ENCODE assay signal across 14 cellular contexts in the genomic region with DNA sequence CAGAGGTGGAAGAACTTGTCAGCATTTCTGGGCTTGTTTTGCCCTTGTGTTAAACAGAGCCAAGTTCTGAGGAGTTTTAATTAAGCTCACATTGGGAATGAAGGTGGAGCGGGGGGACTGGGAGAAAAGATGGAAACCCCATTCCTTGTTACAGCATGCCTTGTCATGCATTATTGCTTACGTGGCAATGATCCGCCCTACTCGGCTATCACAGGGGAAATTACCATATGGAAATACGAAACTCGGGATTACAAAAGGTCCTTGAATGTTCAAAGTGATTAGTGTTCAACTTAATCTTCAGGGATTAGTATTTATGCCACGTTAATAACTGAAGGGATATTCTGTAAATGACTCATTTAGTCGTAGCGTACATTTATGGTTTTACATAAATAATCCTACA.
DNase-seq lines count a peak whose midpoint lies in the region; ATAC-seq, FAIRE-seq and TF ChIP-seq lines count a peak whose summit lies in the region.
"Had no signal": no experiment of that assay in that cellular context is flagged by ENCODE, and none has a peak within 500 bp of the region (broad histone marks: within the 10 kb centered on the region; RNA-seq: fewer than 3 reads in every experiment).

No MANE protein-coding gene starts in this region.

- H3K18ac ChIP-seq in mesendoderm (ENCODE audit: low read length), result peak overlapping the region; percentile 11

- no peak overlapping the region for H3K4me2 ChIP-seq in mesendoderm (ENCODE audit: low read length)

- no peak overlapping the region for H3K9ac ChIP-seq in HUES48 (ENCODE audit: low read depth, low read length)
- no peak overlapping the region for H3K9ac ChIP-seq in mesendoderm (ENCODE audit: low read length)
- H3K9ac ChIP-seq: GM23248 had no signal

- ATAC-seq in HG03442 (IDR thresholded peaks at IDR 0.05; ENCODE audit: unreplicated experiment) (no peak), HG02623 (IDR thresholded peaks at IDR 0.05; ENCODE audit: unreplicated experiment) (no peak), right lobe of liver (no peak)
- ATAC-seq: Panc1 had no signal

- TF ChIP-seq POLR2A in esophagus muscularis mucosa (IDR thresholded peaks at IDR 0.05; ENCODE audit: low read depth), result no peak
- TF ChIP-seq POLR2A in right lobe of liver (IDR thresholded peaks at IDR 0.05), result no peak

- peak; percentile 27 for DNase-seq in ELF-1 (ENCODE audit: low read depth, low spot score)
- DNase-seq in bronchial epithelial cell (ENCODE audit: low read depth), result peak; percentile 53
- DNase-seq in mesendoderm, result peak; percentile 45
- DNase-seq in esophagus muscularis mucosa (ENCODE audit: extremely low spot score), result no peak
- no peak for DNase-seq in right lobe of liver
- DNase-seq: ACHN, AML-193, DMS53, GM23248, NCI-H187 treated with DMSO at 0.1 percent for 48 hours had no signal

- no peak overlapping the region for H2BK120ac ChIP-seq in mesendoderm (ENCODE audit: low read depth, low read length)

- FAIRE-seq in bronchial epithelial cell (lab: Jason Lieb, UNC), result no peak

- no peak overlapping the region for H3K4me3 ChIP-seq in HUES48 (ENCODE audit: low read depth, low read length)
- H3K4me3 ChIP-seq in bronchial epithelial cell (ENCODE audit: low read depth, low read length), result no peak overlapping the region
- no peak overlapping the region for H3K4me3 ChIP-seq in mesendoderm (ENCODE audit: low read length)
- H3K4me3 ChIP-seq in esophagus muscularis mucosa, result no peak overlapping the region
- H3K4me3 ChIP-seq in right lobe of liver, result no peak overlapping the region
- H3K4me3 ChIP-seq: GM23248 had no signal

- H4K5ac ChIP-seq in mesendoderm (ENCODE audit: low read length), result no peak overlapping the region

- H3K4me1 ChIP-seq in HUES48 (ENCODE audit: control insufficient read depth, insufficient read depth, low read length), result peaks cover 43% of the 10 kb centered on the region
- peaks cover 8% of the 10 kb centered on the region for H3K4me1 ChIP-seq in mesendoderm (ENCODE audit: control insufficient read depth, low read depth, low read length)
- H3K4me1 ChIP-seq in esophagus muscularis mucosa, result no peaks in the 10 kb centered on the region
- peaks cover 0 to 15% (median 7%) of the 10 kb centered on the region in 4 donors for H3K4me1 ChIP-seq in right lobe of liver

- H4K8ac ChIP-seq in mesendoderm (ENCODE audit: low read depth, low read length), result no peak overlapping the region

- intact Hi-C loops in esophagus muscularis mucosa (cut with DNase I) (no loop called here), right lobe of liver (cut with DNase I) (no loop called here)

- H3K79me1 ChIP-seq in mesendoderm (ENCODE audit: low read length), result no peaks in the 10 kb centered on the region

- H3K27ac ChIP-seq in HUES48 (ENCODE audit: low read depth, low read length), result peak overlapping the region; percentile 7
- H3K27ac ChIP-seq in mesendoderm (ENCODE audit: low read depth, low read length), result no peak overlapping the region
- no peak overlapping the region for H3K27ac ChIP-seq in esophagus muscularis mucosa (replicated peaks in 1 of 4)
- no peak overlapping the region for H3K27ac ChIP-seq in right lobe of liver
- H3K27ac ChIP-seq: GM23248 had no signal

- no peak overlapping the region for H2AK5ac ChIP-seq in mesendoderm (ENCODE audit: low read length)

- no peak overlapping the region for H2BK5ac ChIP-seq in mesendoderm (ENCODE audit: low read length)

- TF ChIP-seq EP300 in esophagus muscularis mucosa (IDR thresholded peaks at IDR 0.05), result no peak

- no peak overlapping the region for H3K23ac ChIP-seq in mesendoderm (ENCODE audit: low read length)

- H3K36me3 ChIP-seq in HUES48 (ENCODE audit: control insufficient read depth, insufficient read depth, low read length) (no peaks in the 10 kb centered on the region), bronchial epithelial cell (ENCODE audit: control insufficient read depth, insufficient read depth, low read length) (no peaks in the 10 kb centered on the region), mesendoderm (ENCODE audit: control insufficient read depth, insufficient read depth, low read length) (no peaks in the 10 kb centered on the region), esophagus muscularis mucosa (no peaks in the 10 kb centered on the region), right lobe of liver (no peaks in the 10 kb centered on the region)

- H3K4ac ChIP-seq in mesendoderm (ENCODE audit: low read depth, low read length), result no peak overlapping the region

- H3K27me3 ChIP-seq in HUES48 (ENCODE audit: control insufficient read depth, insufficient read depth, low read length) (no peaks in the 10 kb centered on the region), bronchial epithelial cell (ENCODE audit: control insufficient read depth, insufficient read depth, low read length) (no peaks in the 10 kb centered on the region), mesendoderm (ENCODE audit: insufficient read depth, low read length, poor library complexity) (no peaks in the 10 kb centered on the region), esophagus muscularis mucosa (no peaks in the 10 kb centered on the region), right lobe of liver (no peaks in the 10 kb centered on the region)

- no peak overlapping the region for H2BK15ac ChIP-seq in mesendoderm (replicated peaks; ENCODE audit: low read depth)

- TF ChIP-seq CTCF in bronchial epithelial cell (IDR thresholded peaks at IDR 0.05; ENCODE audit: insufficient read depth, low read length, severe bottlenecking) (no peak), esophagus muscularis mucosa (IDR thresholded peaks at IDR 0.05) (no peak), right lobe of liver (IDR thresholded peaks at IDR 0.05) (no peak)

- no peak overlapping the region for H3K56ac ChIP-seq in mesendoderm (ENCODE audit: low read length)

- no CpG with 5 or more reads among the region's 9 CpGs for WGBS in mesendoderm (ENCODE audit: extremely low coverage, insufficient coverage, low lambda C conversion rate)
- WGBS in esophagus muscularis mucosa, result 94% methylated on average over 9 of the region's 9 CpGs
- 87% methylated on average over 9 of the region's 9 CpGs for WGBS in right lobe of liver (ENCODE audit: insufficient coverage, low coverage, low lambda C conversion rate, missing lambda C conversion rate)

- H3K9me3 ChIP-seq in HUES48 (ENCODE audit: control insufficient read depth, insufficient read depth, low read length), result no peaks in the 10 kb centered on the region
- no peaks in the 10 kb centered on the region for H3K9me3 ChIP-seq in esophagus muscularis mucosa
- no peaks in the 10 kb centered on the region for H3K9me3 ChIP-seq in right lobe of liver

- H3K79me2 ChIP-seq in mesendoderm (ENCODE audit: control insufficient read depth, insufficient read depth, low read length), result no peaks in the 10 kb centered on the region

Comparison
In these comparisons a context has a peak if more than half of its experiments do, and no peak if none do; other contexts are left out.
1. DNase-seq: peak in ELF-1 (single experiment), bronchial epithelial cell (single experiment) and mesendoderm (single experiment); none in esophagus muscularis mucosa (single experiment) and right lobe of liver (0 of 3).